ENCODE assay signal across 8 cellular contexts in genomic region chr1:147640553-147641165, GRCh38. TPM values are rescaled to one million over a fixed set of nuclear protein-coding genes. Genes with fewer than 3 reads are reported as not detected.
DNase-seq lines count a peak whose midpoint lies in the region; ATAC-seq and TF ChIP-seq lines count a peak whose summit lies in the region.

No MANE protein-coding gene starts in this region.

- peak; percentile 81 for DNase-seq in CD14-positive monocyte (ENCODE audit: low spot score)
- DNase-seq in NCI-H774 (lab: John Stamatoyannopoulos, UW), result peak; percentile 52
- peak; percentile 55 to 58 for DNase-seq in activated CD8-positive, alpha-beta memory T cell treated with anti-CD3 and anti-CD28 coated beads for 4 hours (ENCODE audit: low read depth in 2 of 2)
- peak; percentile 78 for DNase-seq in endothelial cell (ENCODE audit: low spot score)
- peak; percentile 77 for DNase-seq in myocyte (ENCODE audit: low read depth)
- DNase-seq in stimulated activated CD8-positive, alpha-beta memory T cell treated with anti-CD3 and anti-CD28 coated beads, Interleukin-7, amount 100 ng/mL, for 24 hours (ENCODE audit: low read depth), result peak; percentile 58

- H3K9me3 Mint-ChIP-seq in CD14-positive monocyte, result peaks cover 0 to 1% (median 0%) of the 10 kb centered on the region in 7 donors
- H3K9me3 Mint-ChIP-seq in endothelial cell (ENCODE audit: unreplicated experiment), result no peaks in the 10 kb centered on the region

- intact Hi-C loops in CD14-positive monocyte (cut with micrococcal nuclease), result no loop called here

- peaks cover 12% of the 10 kb centered on the region for H3K4me1 Mint-ChIP-seq in CD14-positive monocyte
- H3K4me1 Mint-ChIP-seq in endothelial cell (ENCODE audit: unreplicated experiment), result peaks cover 26% of the 10 kb centered on the region

- peak; percentile 91 for TF ChIP-seq CTCF in CD14-positive monocyte (IDR thresholded peaks at IDR 0.05)
- TF ChIP-seq CTCF in endothelial cell (IDR thresholded peaks at IDR 0.05; ENCODE audit: unreplicated experiment), result peak; percentile 84

- H3K4me3 Mint-ChIP-seq in CD14-positive monocyte (no peak overlapping the region), endothelial cell (ENCODE audit: unreplicated experiment) (no peak overlapping the region)

- H3K27me3 Mint-ChIP-seq in CD14-positive monocyte (ENCODE audit: low read depth in 3 of 3) (no peaks in the 10 kb centered on the region), endothelial cell (ENCODE audit: unreplicated experiment) (peaks cover 2% of the 10 kb centered on the region)

- no peak overlapping the region for H3K27ac Mint-ChIP-seq in CD14-positive monocyte
- H3K27ac Mint-ChIP-seq in endothelial cell (ENCODE audit: unreplicated experiment), result no peak overlapping the region

- ATAC-seq in GM19324 (IDR thresholded peaks at IDR 0.05; ENCODE audit: low FRiP score, unreplicated experiment), result peak; percentile 69
- peak; percentile 84 for ATAC-seq in HG03460 (IDR thresholded peaks at IDR 0.05; ENCODE audit: unreplicated experiment)

- H3K36me3 Mint-ChIP-seq in CD14-positive monocyte (peaks cover 0 to 3% of the 10 kb centered on the region in 2 donors), endothelial cell (ENCODE audit: low read depth, unreplicated experiment) (peaks cover 18% of the 10 kb centered on the region)

RNA-seq across cellular contexts. Expression of gene ACP6, which starts 29.7 kb away (rescaled TPM):
- 1 to 10 TPM; 2.0 to 4.1 TPM for polyA plus RNA-seq in CD14-positive monocyte
- total RNA-seq in endothelial cell (ENCODE audit: unreplicated experiment) (19.2 TPM), myocyte (4.9 and 10.8 TPM in 2 replicates)
- 17.0 TPM for polyA plus RNA-seq in myocyte (2012)

Comparison
In these comparisons a context has a peak if more than half of its experiments do, and no peak if none do; other contexts are left out.
1. Peak in every context shown above with its lines: DNase-seq and ATAC-seq.